Comparison of ENCODE assay signal across 19 cellular contexts in the genomic region with DNA sequence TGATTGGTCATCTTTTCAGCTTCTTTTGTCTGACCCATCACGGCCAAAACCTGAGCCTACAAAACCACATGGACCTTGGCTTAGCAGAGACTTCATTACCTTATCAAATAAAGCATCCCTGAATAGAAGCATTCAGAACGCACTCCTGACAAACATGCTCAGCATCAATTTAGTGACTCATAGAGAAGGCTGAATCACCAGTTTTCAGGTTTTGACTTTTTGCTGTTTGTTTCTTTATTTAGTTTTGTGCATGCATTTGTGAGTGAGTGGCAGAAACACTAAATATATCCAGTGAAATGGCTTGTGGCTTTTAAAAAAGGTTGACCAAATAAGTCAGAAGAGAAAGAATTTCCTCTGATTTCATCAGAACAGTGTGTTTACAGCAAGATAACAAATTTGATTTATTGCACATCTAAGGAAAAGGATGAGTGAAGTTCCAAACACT. TPM values are rescaled to one million over a fixed set of nuclear protein-coding genes. Genes with fewer than 3 reads are reported as not detected.
DNase-seq lines count a peak whose midpoint lies in the region; ATAC-seq, FAIRE-seq and TF ChIP-seq lines count a peak whose summit lies in the region.
"Had no signal": no experiment of that assay in that cellular context is flagged by ENCODE, and none has a peak within 500 bp of the region (broad histone marks: within the 10 kb centered on the region; RNA-seq: fewer than 3 reads in every experiment).

No MANE protein-coding gene starts in this region.

- H2AFZ ChIP-seq in KMS-11 (ENCODE audit: low read depth) (no peak overlapping the region), K562 (ENCODE audit: low read depth, low read length) (no peak overlapping the region)

- DNase-seq in AG09319 (ENCODE audit: extremely low read depth, low read depth) (peak; percentile 78), K562 (ENCODE audit: extremely low read depth in 1 of 4, low spot score in 3 of 4) (no peak), inferior parietal cortex (ENCODE audit: extremely low spot score) (peak; percentile 9), NCI-H1092 treated with DMSO at 0.1 percent for 48 hours (lab: John Stamatoyannopoulos, UW) (no peak), NCI-H748 treated with DMSO at 0.1 percent for 48 hours (lab: John Stamatoyannopoulos, UW) (no peak)
- DNase-seq in CD8-positive, alpha-beta memory T cell = no peak
- DNase-seq: activated CD4-positive, alpha-beta memory T cell treated with anti-CD3 and anti-CD28 coated beads for 36 hours; AML-193; DMS 273 treated with DMSO at 0.1 percent for 48 hours; MG63; stimulated activated naive CD4-positive, alpha-beta T cell had no signal

- TF ChIP-seq RAD21 in K562 (CRISPR knock-in tag; conservative IDR thresholded peaks at IDR 0.05 in 1 of 2, IDR thresholded peaks at IDR 0.05 in 1 of 2) = no peak

- H3K9me3 Mint-ChIP-seq in CD8-positive, alpha-beta memory T cell = no peaks in the 10 kb centered on the region
- H3K9me3 Mint-ChIP-seq: activated CD4-positive, alpha-beta memory T cell treated with anti-CD3 and anti-CD28 coated beads for 36 hours; activated T-helper 2 cell treated with anti-CD3 and anti-CD28 coated beads, Interferon-gamma antibody, Interleukin-2, Interleukin-4, amounts not matched to agents 10 μg/mL and 5 μg/mL and 100 μg/mL, durations not matched to agents 14 hours and 24 hours and 36 hours had no signal

- CTCF ChIA-PET in K562 (lab: Yijun Ruan, JAX; ENCODE audit: low intra/inter-chr PET ratio) = no interaction called here
- CTCF ChIA-PET in CD8-positive, alpha-beta memory T cell (lab: Charles Lee) = interaction anchor here (0.9 to 1.3 kb wide), 2 partner anchors 11 to 1284 kb away, joined by 3 to 7 read pairs; no protein-coding TSS in a partner anchor

- H3K27me3 ChIP-seq in KMS-11 (ENCODE audit: insufficient read depth, low read depth) = no peaks in the 10 kb centered on the region
- H3K27me3 ChIP-seq in K562 (ENCODE audit: control insufficient read depth in 2 of 2, insufficient read depth in 2 of 2, low read length in 2 of 2) = peaks cover 0 to 4% of the 10 kb centered on the region in 2 experiments; a peak in 1 of 5 replicates
- no peaks in the 10 kb centered on the region for H3K27me3 ChIP-seq in CD8-positive, alpha-beta memory T cell (ENCODE audit: insufficient read depth, low read length, poor library complexity, severe bottlenecking)
- H3K27me3 ChIP-seq: MG63 had no signal

- no peaks in the 10 kb centered on the region for H3K36me3 Mint-ChIP-seq in CD8-positive, alpha-beta memory T cell
- H3K36me3 Mint-ChIP-seq: activated CD4-positive, alpha-beta memory T cell treated with anti-CD3 and anti-CD28 coated beads for 36 hours had no signal

- H3K79me2 ChIP-seq in KMS-11 (ENCODE audit: insufficient read depth, low read depth) = no peaks in the 10 kb centered on the region
- no peaks in the 10 kb centered on the region for H3K79me2 ChIP-seq in K562 (ENCODE audit: control insufficient read depth, insufficient read depth, low read length)

- H3K4me1 ChIP-seq in KMS-11 (ENCODE audit: low read depth, poor library complexity, severe bottlenecking) (peaks cover 17% of the 10 kb centered on the region), K562 (replicated peaks in 1 of 2; ENCODE audit: control insufficient read depth in 2 of 2, insufficient read depth in 2 of 2, low read length in 2 of 2) (no peaks in the 10 kb centered on the region; a peak in 1 of 5 replicates)
- no peaks in the 10 kb centered on the region for H3K4me1 ChIP-seq in CD8-positive, alpha-beta memory T cell (ENCODE audit: insufficient read depth, low read length)

- peaks cover 4 to 25% of the 10 kb centered on the region in 2 donors for H3K27me3 Mint-ChIP-seq in CD8-positive, alpha-beta memory T cell

- no peaks in the 10 kb centered on the region for H3K9me1 ChIP-seq in K562 (ENCODE audit: control insufficient read depth, insufficient read depth, low read length)

- H3K9me3 ChIP-seq in K562 (replicated peaks; ENCODE audit: control insufficient read depth, insufficient read depth, low read depth, low read length) = no peaks in the 10 kb centered on the region
- H3K9me3 ChIP-seq in CD8-positive, alpha-beta memory T cell (ENCODE audit: low read length) = no peaks in the 10 kb centered on the region
- H3K9me3 ChIP-seq: MG63 had no signal

- H3K4me1 Mint-ChIP-seq in CD8-positive, alpha-beta memory T cell = no peaks in the 10 kb centered on the region

- BruUV-seq in K562 (replicated peaks; lab: Mats Ljungman, UMichigan) = no TSS peak

- ATAC-seq in K562 (no peak), HG03469 (IDR thresholded peaks at IDR 0.05; ENCODE audit: unreplicated experiment) (no peak)
- ATAC-seq: HCT116 had no signal

- TF ChIP-seq EP300 in K562 (IDR thresholded peaks at IDR 0.05; ENCODE audit: low read length) = no peak

- no peak for TF ChIP-seq CTCF in AG09319 (IDR thresholded peaks at IDR 0.05; ENCODE audit: low read depth, low read length)
- TF ChIP-seq CTCF in KMS-11 (conservative IDR thresholded peaks at IDR 0.05; ENCODE audit: low read depth, low read length) = no peak
- no peak for TF ChIP-seq CTCF in K562 (IDR thresholded peaks at IDR 0.05 in 2 of 3, conservative IDR thresholded peaks at IDR 0.05 in 1 of 3; ENCODE audit: insufficient read depth in 2 of 3, low read depth in 1 of 3, low read length in 3 of 3)

- no peak overlapping the region for H3K4me3 ChIP-seq in KMS-11 (IDR thresholded peaks at IDR 0.05; ENCODE audit: insufficient read depth, low read depth, low read length)
- no peak overlapping the region for H3K4me3 ChIP-seq in K562
- no peak overlapping the region for H3K4me3 ChIP-seq in CD8-positive, alpha-beta memory T cell (ENCODE audit: low read length)
- H3K4me3 ChIP-seq: MG63, SK-N-MC, skin epidermis had no signal

- H3K36me3 ChIP-seq in KMS-11 (ENCODE audit: insufficient read depth) (no peaks in the 10 kb centered on the region), K562 (ENCODE audit: control insufficient read depth, insufficient read depth, low read length) (no peaks in the 10 kb centered on the region)
- H3K36me3 ChIP-seq in CD8-positive, alpha-beta memory T cell (ENCODE audit: insufficient read depth, low read length) = no peaks in the 10 kb centered on the region
- H3K36me3 ChIP-seq: MG63 had no signal

- no peak for TF ChIP-seq POLR2A in K562 (conservative IDR thresholded peaks at IDR 0.05)

- H4K20me1 ChIP-seq in KMS-11 (ENCODE audit: insufficient read depth) = no peaks in the 10 kb centered on the region
- H4K20me1 ChIP-seq in K562 (replicated peaks; ENCODE audit: control insufficient read depth, insufficient read depth, low read length) = no peaks in the 10 kb centered on the region

- POLR2A ChIA-PET in K562 (lab: Yijun Ruan, JAX) = no interaction called here
- POLR2A ChIA-PET in CD8-positive, alpha-beta memory T cell (lab: Charles Lee) = no interaction called here

- H3K4me2 ChIP-seq in KMS-11 (peak overlapping the region; percentile 39), K562 (ENCODE audit: insufficient read depth, low read length) (no peak overlapping the region)

- H3K27ac ChIP-seq in KMS-11 (no peak overlapping the region), K562 (ENCODE audit: extremely low read depth, low read depth, low read length) (no peak overlapping the region)
- H3K27ac ChIP-seq in CD8-positive, alpha-beta memory T cell (ENCODE audit: low read depth, low read length) = no peak overlapping the region
- H3K27ac ChIP-seq: SK-N-MC, skin epidermis had no signal

- H3K9ac ChIP-seq in KMS-11 (no peak overlapping the region), K562 (ENCODE audit: insufficient read depth in 1 of 2, low read depth in 2 of 2, low read length in 2 of 2) (no peak overlapping the region)

- no peak for FAIRE-seq in K562 (lab: Jason Lieb, UNC)
- FAIRE-seq: islet of Langerhans, TTC549 had no signal

- no peak overlapping the region for H3K4me3 Mint-ChIP-seq in CD8-positive, alpha-beta memory T cell
- H3K4me3 Mint-ChIP-seq: activated CD4-positive, alpha-beta memory T cell treated with anti-CD3 and anti-CD28 coated beads for 36 hours had no signal

- no peak overlapping the region for H3K27ac Mint-ChIP-seq in CD8-positive, alpha-beta memory T cell
- H3K27ac Mint-ChIP-seq: activated CD4-positive, alpha-beta memory T cell treated with anti-CD3 and anti-CD28 coated beads for 36 hours; activated T-helper 2 cell treated with anti-CD3 and anti-CD28 coated beads, Interferon-gamma antibody, Interleukin-2, Interleukin-4, amounts not matched to agents 10 μg/mL and 5 μg/mL and 100 μg/mL, durations not matched to agents 14 hours and 24 hours and 36 hours had no signal

- in situ Hi-C loops in K562 (cut with MboI) = no loop called here

- WGBS in K562 (ENCODE audit: insufficient coverage, low coverage, missing lambda C conversion rate) = 3% methylated on average over 2 of the region's 2 CpGs

- intact Hi-C loops in K562 (cut with micrococcal nuclease) = no loop called here

TF ChIP-seq in K562, 482 proteins besides CTCF, POLR2A, EP300 and RAD21 (continues in another document):
- TF ChIP-seq, protein P1, sequence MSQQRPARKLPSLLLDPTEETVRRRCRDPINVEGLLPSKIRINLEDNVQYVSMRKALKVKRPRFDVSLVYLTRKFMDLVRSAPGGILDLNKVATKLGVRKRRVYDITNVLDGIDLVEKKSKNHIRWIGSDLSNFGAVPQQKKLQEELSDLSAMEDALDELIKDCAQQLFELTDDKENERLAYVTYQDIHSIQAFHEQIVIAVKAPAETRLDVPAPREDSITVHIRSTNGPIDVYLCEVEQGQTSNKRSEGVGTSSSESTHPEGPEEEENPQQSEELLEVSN (IDR thresholded peaks at IDR 0.05; ENCODE audit: borderline replicate concordance in 1 of 2, extremely low read depth in 1 of 2, insufficient read depth in 1 of 2, insufficient read length in 1 of 2, low read depth in 1 of 2, low read length in 1 of 2, poor library complexity in 1 of 2, severe bottlenecking in 1 of 2) = no peak
- peak; percentile 49; the same call in 1 of the 2 replicates for TF ChIP-seq FOSL1 (tag; conservative IDR thresholded peaks at IDR 0.05)

RNA-seq across cellular contexts. Expression of a gene that starts 19.0 kb away (rescaled TPM):
- not detected in 2 replicates for total RNA-seq in K562 (2011; cell fraction: chromatin; rRNA removed; ENCODE audit: low replicate concordance)
- not detected in 2 replicates for total RNA-seq in K562 (2011; cell fraction: nucleolus; rRNA removed)
- total RNA-seq in K562 (2011; cell fraction: nucleoplasm; rRNA removed) = not detected in 2 replicates
- total RNA-seq in K562 (2014; rRNA removed) = not detected in 2 replicates
- total RNA-seq in K562 (2014; rRNA removed; fragmentation: Illumina TruSeq; extraction: Trizol) = not detected in 2 replicates
- not detected in 2 replicates for total RNA-seq in K562 (2015; rRNA removed; fragmentation: Illumina TruSeq; extraction: Trizol)
- total RNA-seq in K562 (2021) = not detected in 2 replicates
- polyA plus RNA-seq in K562 (2011; rRNA removed) = not detected in 2 replicates
- polyA plus RNA-seq in K562 (2011; cell fraction: cytosol; rRNA removed) = not detected in 2 replicates
- polyA plus RNA-seq in K562 (2011; cell fraction: nucleus; rRNA removed) = not detected in 2 replicates
- polyA plus RNA-seq in K562 (2012) = 0.03 TPM in 1 of 2 replicates, not detected in the other
- not detected in 2 replicates for polyA plus RNA-seq in K562 (2014; fragmentation: Illumina TruSeq; extraction: Trizol)
- polyA plus RNA-seq in K562 (2014; fragmentation: Nextera tagmentation; extraction: Ambion mirVana) = not detected
- not detected in 2 replicates for polyA plus RNA-seq in K562 (2014; rRNA removed)
- not detected in 2 replicates for polyA minus RNA-seq in K562 (2011; rRNA and poly(A)+ RNA removed)
- polyA minus RNA-seq in K562 (2011; cell fraction: cytosol; rRNA and poly(A)+ RNA removed) = not detected in 2 replicates
- not detected in 2 replicates for polyA minus RNA-seq in K562 (2011; cell fraction: nucleus; rRNA and poly(A)+ RNA removed)
- total RNA-seq in CD8-positive, alpha-beta memory T cell = not detected
- polyA plus RNA-seq in CD8-positive, alpha-beta memory T cell = not detected
- total RNA-seq: activated CD4-positive, alpha-beta memory T cell treated with anti-CD3 and anti-CD28 coated beads for 36 hours; activated T-helper 2 cell treated with anti-CD3 and anti-CD28 coated beads, Interferon-gamma antibody, Interleukin-2, Interleukin-4, amounts not matched to agents 10 μg/mL and 5 μg/mL and 100 μg/mL, durations not matched to agents 14 hours and 24 hours and 36 hours had no signal

Comparison
In these comparisons a context has a peak if more than half of its experiments do, and no peak if none do; other contexts are left out.
1. DNase-seq: peak in AG09319 (single experiment) and inferior parietal cortex (single experiment); none in K562 (0 of 4), CD8-positive, alpha-beta memory T cell (0 of 5), NCI-H1092 treated with DMSO at 0.1 percent for 48 hours (single experiment) and NCI-H748 treated with DMSO at 0.1 percent for 48 hours (single experiment).